ENCODE assay signal across 21 cellular contexts in genomic region chr12:48982397-48983080, GRCh38. TPM values are rescaled to one million over a fixed set of nuclear protein-coding genes. Genes with fewer than 3 reads are reported as not detected.
A peak's percentile ranks its signal among the peaks of the same experiment; 100 is the strongest.
DNase-seq lines count a peak whose midpoint lies in the region; ATAC-seq and TF ChIP-seq lines count a peak whose summit lies in the region.
"Had no signal": no experiment of that assay in that cellular context is flagged by ENCODE, and none has a peak within 500 bp of the region (broad histone marks: within the 10 kb centered on the region; RNA-seq: fewer than 3 reads in every experiment).

No MANE protein-coding gene starts in this region.

- H3K9ac ChIP-seq in endodermal cell (ENCODE audit: extremely low read depth, low read length, poor library complexity, severe bottlenecking) = no peak overlapping the region
- H3K9ac ChIP-seq: GM23248 had no signal

- no peak overlapping the region for H3K4me3 ChIP-seq in endodermal cell (ENCODE audit: low read length)
- H3K4me3 ChIP-seq: breast epithelium, esophagus muscularis mucosa, GM23248, mucosa of descending colon had no signal

- H3K4me1 ChIP-seq in endodermal cell (ENCODE audit: control insufficient read depth, insufficient read depth, low read length) = peaks cover 12% of the 10 kb centered on the region

- DNase-seq in activated CD8-positive, alpha-beta memory T cell treated with anti-CD3 and anti-CD28 coated beads, Interleukin-2, amount 10 ng/mL, durations not matched to agents 7 days and 5 days = no peak
- no peak for DNase-seq in activated CD8-positive, alpha-beta memory T cell treated with anti-CD3 and anti-CD28 coated beads, Interleukin-2, amount 50 U/mL, for 48 hours
- DNase-seq in MV-4-11 (lab: John Stamatoyannopoulos, UW) (peak; percentile 32), endodermal cell (peak; percentile 31), progenitor cell of endocrine pancreas (ENCODE audit: low spot score, unreplicated experiment) (no peak), NCI-H1694 treated with DMSO at 0.1 percent for 48 hours (lab: John Stamatoyannopoulos, UW) (no peak)
- no peak for DNase-seq in effector CD8-positive, alpha-beta T cell (lab: John Stamatoyannopoulos, UW)
- DNase-seq in activated CD4-positive, CD25-positive, alpha-beta regulatory T cell treated with anti-CD3 and anti-CD28 coated beads, Interleukin-2, amount 50 U/mL, for 72 hours = no peak
- DNase-seq: activated naive CD4-positive, alpha-beta T cell treated with Interleukin-2 at 50 U/mL for 16 hours; COR-L47; dermis blood vessel endothelial cell; GM23248; mucosa of descending colon; NCI-H1694; NCI-H345; stimulated activated CD4-positive, alpha-beta T cell treated with anti-CD3 and anti-CD28 coated beads, Interleukin-2, amount 100 ng/mL, for 24 hours had no signal

- no peak for ATAC-seq in activated CD8-positive, alpha-beta memory T cell treated with anti-CD3 and anti-CD28 coated beads, Interleukin-2, amount 10 ng/mL, durations not matched to agents 7 days and 5 days
- ATAC-seq: mucosa of descending colon had no signal

- peaks cover 77% of the 10 kb centered on the region for H3K27me3 Mint-ChIP-seq in activated CD8-positive, alpha-beta memory T cell treated with anti-CD3 and anti-CD28 coated beads, Interleukin-2, amount 10 ng/mL, durations not matched to agents 7 days and 5 days
- H3K27me3 Mint-ChIP-seq in endodermal cell (ENCODE audit: insufficient read depth) (peaks cover 97% of the 10 kb centered on the region), progenitor cell of endocrine pancreas (peaks cover 93% of the 10 kb centered on the region)

- H3K27ac ChIP-seq in endodermal cell (ENCODE audit: low read depth, low read length) = no peak overlapping the region
- H3K27ac ChIP-seq: breast epithelium, esophagus muscularis mucosa, GM23248 had no signal

- H3K36me3 ChIP-seq in endodermal cell (ENCODE audit: control insufficient read depth, insufficient read depth, low read length) = no peaks in the 10 kb centered on the region
- H3K36me3 ChIP-seq: breast epithelium, esophagus muscularis mucosa had no signal

- TF ChIP-seq CTCF in endodermal cell (conservative IDR thresholded peaks at IDR 0.05) = no peak
- no peak for TF ChIP-seq CTCF in progenitor cell of endocrine pancreas (IDR thresholded peaks at IDR 0.05; ENCODE audit: unreplicated experiment)

- no peak overlapping the region for H3K27ac Mint-ChIP-seq in activated CD8-positive, alpha-beta memory T cell treated with anti-CD3 and anti-CD28 coated beads, Interleukin-2, amount 10 ng/mL, durations not matched to agents 7 days and 5 days
- H3K27ac Mint-ChIP-seq in endodermal cell = no peak overlapping the region
- H3K27ac Mint-ChIP-seq in progenitor cell of endocrine pancreas = no peak overlapping the region

- peak overlapping the region; percentile 75 for H3K4me3 Mint-ChIP-seq in activated CD8-positive, alpha-beta memory T cell treated with anti-CD3 and anti-CD28 coated beads, Interleukin-2, amount 10 ng/mL, durations not matched to agents 7 days and 5 days
- H3K4me3 Mint-ChIP-seq in endodermal cell = no peak overlapping the region
- peak overlapping the region; percentile 9 for H3K4me3 Mint-ChIP-seq in progenitor cell of endocrine pancreas (ENCODE audit: low read depth)

- peaks cover 93% of the 10 kb centered on the region for H3K27me3 ChIP-seq in endodermal cell (ENCODE audit: control insufficient read depth, insufficient read depth, low read length, poor library complexity, severe bottlenecking)

- peaks cover 42% of the 10 kb centered on the region for H3K4me1 Mint-ChIP-seq in activated CD8-positive, alpha-beta memory T cell treated with anti-CD3 and anti-CD28 coated beads, Interleukin-2, amount 10 ng/mL, durations not matched to agents 7 days and 5 days
- H3K4me1 Mint-ChIP-seq in endodermal cell (peaks cover 27% of the 10 kb centered on the region), progenitor cell of endocrine pancreas (ENCODE audit: low read depth) (peaks cover 15% of the 10 kb centered on the region)

- no peaks in the 10 kb centered on the region for H3K9me3 ChIP-seq in endodermal cell (ENCODE audit: control insufficient read depth, low read length)
- H3K9me3 ChIP-seq: breast epithelium, esophagus muscularis mucosa, mucosa of descending colon had no signal

- WGBS in endodermal cell (ENCODE audit: insufficient coverage in 1 of 2, insufficient read length in 1 of 2), 2 experiments = 71 to 91% methylated on average over 3 to 6 of the region's 6 CpGs

- no peaks in the 10 kb centered on the region for H3K9me3 Mint-ChIP-seq in activated CD8-positive, alpha-beta memory T cell treated with anti-CD3 and anti-CD28 coated beads, Interleukin-2, amount 10 ng/mL, durations not matched to agents 7 days and 5 days (ENCODE audit: low read depth)
- H3K9me3 Mint-ChIP-seq in endodermal cell (no peaks in the 10 kb centered on the region), progenitor cell of endocrine pancreas (ENCODE audit: low read depth) (no peaks in the 10 kb centered on the region)

- CTCF ChIA-PET in activated CD8-positive, alpha-beta memory T cell treated with anti-CD3 and anti-CD28 coated beads, Interleukin-2, amount 10 ng/mL, durations not matched to agents 7 days and 5 days (lab: Charles Lee) = interaction anchor here (1.0 to 39.1 kb wide), 10 partner anchors 9 to 253 kb away, joined by 3 to 921 read pairs (median 3); partner anchors contain the start of genes ARF3, DDN, DDX23 and RHEBL1

- H3K36me3 Mint-ChIP-seq in activated CD8-positive, alpha-beta memory T cell treated with anti-CD3 and anti-CD28 coated beads, Interleukin-2, amount 10 ng/mL, durations not matched to agents 7 days and 5 days = no peaks in the 10 kb centered on the region
- no peaks in the 10 kb centered on the region for H3K36me3 Mint-ChIP-seq in endodermal cell (ENCODE audit: low read depth)
- no peaks in the 10 kb centered on the region for H3K36me3 Mint-ChIP-seq in progenitor cell of endocrine pancreas (ENCODE audit: insufficient read depth)

RNA-seq across cellular contexts. Expression of gene WNT1, which starts 4.4 kb away (rescaled TPM):
- total RNA-seq in activated CD8-positive, alpha-beta memory T cell treated with anti-CD3 and anti-CD28 coated beads, Interleukin-2, amount 10 ng/mL, durations not matched to agents 7 days and 5 days = 1 to 10 TPM in 1 of 2 experiments, under 1 TPM in 1; 0.87 to 1.2 TPM
- total RNA-seq in endodermal cell (not detected), progenitor cell of endocrine pancreas (not detected in 2 replicates)
- polyA plus RNA-seq in endodermal cell (2013, experiment 1 of 2) = 31.2 TPM
- polyA plus RNA-seq in endodermal cell (2013, experiment 2 of 2) = 22.4 TPM
- total RNA-seq: breast epithelium, Daoy, dermis blood vessel endothelial cell, esophagus muscularis mucosa, GM23248, mucosa of descending colon, urinary bladder had no signal
- polyA plus RNA-seq: AG04450, GM23248, urinary bladder had no signal

RNA-seq across cellular contexts. Expression of gene WNT10B, which starts 11.0 kb away (rescaled TPM):
- 1 to 10 TPM; 2.0 to 4.4 TPM for total RNA-seq in activated CD8-positive, alpha-beta memory T cell treated with anti-CD3 and anti-CD28 coated beads, Interleukin-2, amount 10 ng/mL, durations not matched to agents 7 days and 5 days
- total RNA-seq in endodermal cell (under 1 TPM; 0.20 to 0.29 TPM), progenitor cell of endocrine pancreas (0.17 TPM in 1 of 2 replicates, not detected in the other)
- 10.8 TPM for polyA plus RNA-seq in endodermal cell (2013, experiment 1 of 2)
- polyA plus RNA-seq in endodermal cell (2013, experiment 2 of 2) = 7.3 TPM
- total RNA-seq: dermis blood vessel endothelial cell had no signal

RNA-seq across cellular contexts. Expression of gene DDN, which starts 16.6 kb away (rescaled TPM):
- under 1 TPM; 0.38 to 0.66 TPM for total RNA-seq in activated CD8-positive, alpha-beta memory T cell treated with anti-CD3 and anti-CD28 coated beads, Interleukin-2, amount 10 ng/mL, durations not matched to agents 7 days and 5 days
- under 1 TPM; 0.31 to 0.33 TPM for total RNA-seq in endodermal cell
- polyA plus RNA-seq in endodermal cell (2013, experiment 1 of 2) = 1.2 TPM
- 0.79 TPM for polyA plus RNA-seq in endodermal cell (2013, experiment 2 of 2)
- total RNA-seq in progenitor cell of endocrine pancreas = 0.40 and 0.57 TPM in 2 replicates
- total RNA-seq: GM23248 had no signal
- polyA plus RNA-seq: GM23248, urinary bladder had no signal

RNA-seq across cellular contexts. Expression of gene ARF3, which starts 25.3 kb away (rescaled TPM):
- 100 to 1,000 TPM in 1 of 2 experiments, 10 to 100 TPM in 1; 89.4 to 118 TPM for total RNA-seq in activated CD8-positive, alpha-beta memory T cell treated with anti-CD3 and anti-CD28 coated beads, Interleukin-2, amount 10 ng/mL, durations not matched to agents 7 days and 5 days
- total RNA-seq in endodermal cell = 100 to 1,000 TPM; 237 to 288 TPM
- polyA plus RNA-seq in endodermal cell (2013, experiment 1 of 2) = 112 TPM
- 102 TPM for polyA plus RNA-seq in endodermal cell (2013, experiment 2 of 2)
- 135 and 149 TPM in 2 replicates for total RNA-seq in progenitor cell of endocrine pancreas

RNA-seq across cellular contexts. Expression of gene PRKAG1, which starts 36.0 kb away (rescaled TPM):
- total RNA-seq in activated CD8-positive, alpha-beta memory T cell treated with anti-CD3 and anti-CD28 coated beads, Interleukin-2, amount 10 ng/mL, durations not matched to agents 7 days and 5 days = 10 to 100 TPM; 58.9 to 66.0 TPM
- total RNA-seq in endodermal cell (10 to 100 TPM; 27.6 to 38.1 TPM), progenitor cell of endocrine pancreas (52.7 and 59.4 TPM in 2 replicates)
- 45.4 TPM for polyA plus RNA-seq in endodermal cell (2013, experiment 1 of 2)
- 36.6 TPM for polyA plus RNA-seq in endodermal cell (2013, experiment 2 of 2)

Comparison
In these comparisons a context has a peak if more than half of its experiments do, and no peak if none do; other contexts are left out.
1. DNase-seq: peak in MV-4-11 (single experiment) and endodermal cell (single experiment); none in activated CD8-positive, alpha-beta memory T cell treated with anti-CD3 and anti-CD28 coated beads, Interleukin-2, amount 10 ng/mL, durations not matched to agents 7 days and 5 days (single experiment), activated CD8-positive, alpha-beta memory T cell treated with anti-CD3 and anti-CD28 coated beads, Interleukin-2, amount 50 U/mL, for 48 hours (single experiment), progenitor cell of endocrine pancreas (single experiment), effector CD8-positive, alpha-beta T cell (single experiment), activated CD4-positive, CD25-positive, alpha-beta regulatory T cell treated with anti-CD3 and anti-CD28 coated beads, Interleukin-2, amount 50 U/mL, for 72 hours (single experiment) and NCI-H1694 treated with DMSO at 0.1 percent for 48 hours (single experiment).